13 cellular contexts compared by ENCODE assay signal in the genomic region with DNA sequence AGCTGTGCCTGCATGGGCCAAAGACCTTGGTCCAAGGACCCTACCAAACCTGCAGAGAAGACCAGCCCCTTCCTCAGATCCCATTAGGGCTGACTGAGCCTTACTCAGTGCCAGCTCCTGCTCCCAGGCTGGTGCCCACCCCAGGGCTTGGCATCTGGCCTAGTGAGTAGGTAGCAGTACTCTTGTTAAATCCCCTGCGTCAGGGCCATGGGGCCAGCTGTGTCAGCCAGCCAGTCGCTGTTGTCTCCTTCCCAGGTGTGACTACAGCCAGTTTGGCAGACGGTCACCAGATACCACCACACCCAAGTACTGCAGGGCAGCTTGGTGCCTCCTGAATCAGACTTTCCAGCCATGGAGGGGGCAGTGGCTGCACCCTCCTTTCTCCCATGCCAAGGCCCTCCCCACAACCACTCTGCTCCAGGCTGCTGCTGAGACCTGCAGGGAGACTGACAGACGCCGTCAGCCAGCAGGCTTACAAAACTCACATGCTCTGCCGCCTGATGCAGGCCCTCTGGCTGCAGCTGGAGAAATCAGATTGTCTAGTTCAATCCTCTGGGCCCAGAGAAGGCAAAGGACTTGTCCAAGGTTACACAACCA. TPM values are rescaled to one million over a fixed set of nuclear protein-coding genes. Genes with fewer than 3 reads are reported as not detected.
A peak's percentile ranks its signal among the peaks of the same experiment; 100 is the strongest.
DNase-seq lines count a peak whose midpoint lies in the region; TF ChIP-seq lines count a peak whose summit lies in the region.
"Had no signal": no experiment of that assay in that cellular context is flagged by ENCODE, and none has a peak within 500 bp of the region (broad histone marks: within the 10 kb centered on the region; RNA-seq: fewer than 3 reads in every experiment).

No MANE protein-coding gene starts in this region.

- no peak overlapping the region for H2AFZ ChIP-seq in H9 (ENCODE audit: low read length)

- no peak overlapping the region for H2BK5ac ChIP-seq in H9 (ENCODE audit: insufficient read length, low read length)

- H3K79me1 ChIP-seq in H9 (ENCODE audit: insufficient read depth, low read depth, low read length, poor library complexity, severe bottlenecking): peaks cover 4% of the 10 kb centered on the region

- H3K27me3 ChIP-seq in H9 (ENCODE audit: insufficient read depth, low read length) (no peaks in the 10 kb centered on the region), adipocyte (replicated peaks; ENCODE audit: control insufficient read depth, insufficient read depth, low read length) (no peaks in the 10 kb centered on the region), iPS-15b (ENCODE audit: control insufficient read depth, insufficient read depth, low read length) (no peaks in the 10 kb centered on the region)

- peaks cover 16% of the 10 kb centered on the region for H3K4me1 ChIP-seq in H9 (ENCODE audit: insufficient read depth, low read length)
- H3K4me1 ChIP-seq in adipocyte (ENCODE audit: control insufficient read depth, insufficient read depth, low read length): peaks cover 51% of the 10 kb centered on the region
- H3K4me1 ChIP-seq in iPS-15b (ENCODE audit: control insufficient read depth, insufficient read depth, low read length): peaks cover 31% of the 10 kb centered on the region

- no peak for TF ChIP-seq CTCF in H9 (conservative IDR thresholded peaks at IDR 0.05)

- peaks cover 21 to 49% (median 32%) of the 10 kb centered on the region in 3 experiments for H3K36me3 Mint-ChIP-seq in H9 (ENCODE audit: insufficient read depth in 1 of 3, low read depth in 3 of 3)
- H3K36me3 Mint-ChIP-seq in T-helper 2 cell treated with Interferon-gamma antibody and Interleukin-4, amounts not matched to agents 5 μg/mL and 100 μg/mL, for 36 hours (ENCODE audit: low read depth): no peaks in the 10 kb centered on the region

- H2BK120ac ChIP-seq in H9 (ENCODE audit: low read depth, low read length, poor library complexity, severe bottlenecking): no peak overlapping the region

- peaks cover 54 to 66% of the 10 kb centered on the region in 2 experiments for H3K4me1 Mint-ChIP-seq in H9
- H3K4me1 Mint-ChIP-seq in T-helper 2 cell treated with Interferon-gamma antibody and Interleukin-4, amounts not matched to agents 5 μg/mL and 100 μg/mL, for 36 hours (ENCODE audit: low read depth): peaks cover 3% of the 10 kb centered on the region

- H2BK12ac ChIP-seq in H9 (ENCODE audit: insufficient read length, low read depth, low read length): no peak overlapping the region

- no peak overlapping the region for H3T11ph ChIP-seq in H9 (ENCODE audit: low read length)

- H3K27ac Mint-ChIP-seq in H9: peak overlapping the region in 2 of 3 experiments; percentile 90 to 92; a peak in 4 of 7 replicates
- H3K27ac Mint-ChIP-seq in T-helper 2 cell treated with Interferon-gamma antibody and Interleukin-4, amounts not matched to agents 5 μg/mL and 100 μg/mL, for 36 hours: no peak overlapping the region

- H3K9me3 Mint-ChIP-seq in H9: no peaks in the 10 kb centered on the region; a peak in 1 of 5 replicates
- no peaks in the 10 kb centered on the region for H3K9me3 Mint-ChIP-seq in T-helper 2 cell treated with Interferon-gamma antibody and Interleukin-4, amounts not matched to agents 5 μg/mL and 100 μg/mL, for 36 hours

- H2BK15ac ChIP-seq in H9 (ENCODE audit: low read depth, low read length): no peak overlapping the region

- H3K4ac ChIP-seq in H9 (ENCODE audit: low read depth, low read length): no peak overlapping the region

- H3K23ac ChIP-seq in H9 (ENCODE audit: insufficient read length, low read depth, low read length): no peak overlapping the region

- H4K5ac ChIP-seq in H9 (ENCODE audit: insufficient read length, low read depth, low read length): no peak overlapping the region

- H3K4me3 ChIP-seq in adipocyte (ENCODE audit: low read length) (no peak overlapping the region), iPS-15b (ENCODE audit: low read depth, low read length) (peak overlapping the region; percentile 98), skin epidermis (peak overlapping the region in 4 of 7 experiments; percentile 35 to 59 (median 49))

- no peak overlapping the region for H3K14ac ChIP-seq in H9 (ENCODE audit: insufficient read depth, low read length)

- no CpG with 5 or more reads among the region's 6 CpGs for WGBS in H9 (ENCODE audit: extremely low coverage, insufficient read length, low lambda C conversion rate)

- no peaks in the 10 kb centered on the region for H3K9me3 ChIP-seq in H9 (ENCODE audit: control insufficient read depth, low read depth, low read length)
- H3K9me3 ChIP-seq in adipocyte (ENCODE audit: control insufficient read depth, low read length): no peaks in the 10 kb centered on the region
- no peaks in the 10 kb centered on the region for H3K9me3 ChIP-seq in iPS-15b (ENCODE audit: control insufficient read depth, insufficient read depth, low read length)

- H3K4me2 ChIP-seq in H9 (ENCODE audit: insufficient read depth, insufficient read length, low read length): peak overlapping the region; percentile 96

- no peaks in the 10 kb centered on the region for H3K36me3 ChIP-seq in adipocyte (ENCODE audit: control insufficient read depth, insufficient read depth, low read length, severe bottlenecking)
- peaks cover 32% of the 10 kb centered on the region for H3K36me3 ChIP-seq in iPS-15b (ENCODE audit: control insufficient read depth, insufficient read depth, low read length)

- H3K27ac ChIP-seq in H9 (ENCODE audit: insufficient read length, low read depth, low read length): peak overlapping the region; percentile 39
- peak overlapping the region in 19 of 21 experiments; percentile 15 to 94 (median 78) for H3K27ac ChIP-seq in skin epidermis
- H3K27ac ChIP-seq: HL-60 had no signal

- H3K9ac ChIP-seq in H9 (ENCODE audit: extremely low read depth, insufficient read length, low read length) (no peak overlapping the region), adipocyte (ENCODE audit: low read length) (peak overlapping the region; percentile 2), iPS-15b (ENCODE audit: low read depth, low read length) (peak overlapping the region; percentile 62)

- H3K27me3 Mint-ChIP-seq in H9 (ENCODE audit: low read depth): no peaks in the 10 kb centered on the region; the same call in 1 of the 2 replicates
- peaks cover 29% of the 10 kb centered on the region for H3K27me3 Mint-ChIP-seq in T-helper 2 cell treated with Interferon-gamma antibody and Interleukin-4, amounts not matched to agents 5 μg/mL and 100 μg/mL, for 36 hours (ENCODE audit: low read depth)

- peaks cover 28% of the 10 kb centered on the region for H3K23me2 ChIP-seq in H9 (ENCODE audit: insufficient read length, low read depth, low read length, poor library complexity, severe bottlenecking)

- no peak overlapping the region for H2AK5ac ChIP-seq in H9 (ENCODE audit: insufficient read length, low read length)

- peaks cover 35% of the 10 kb centered on the region for H3K79me2 ChIP-seq in H9 (ENCODE audit: insufficient read depth, low read length)

- H4K20me1 ChIP-seq in H9 (ENCODE audit: control insufficient read depth, insufficient read depth, insufficient read length): no peaks in the 10 kb centered on the region

- DNase-seq in H9 (no peak), adipocyte (ENCODE audit: low read depth) (peak; percentile 13), putamen (ENCODE audit: low spot score) (no peak), germinal center (ENCODE audit: low spot score) (no peak), AML-193 (lab: John Stamatoyannopoulos, UW) (no peak)
- no peak for DNase-seq in T-helper 2 cell treated with Interferon-gamma antibody and Interleukin-4, amounts not matched to agents 5 μg/mL and 100 μg/mL, for 36 hours (ENCODE audit: low spot score)
- DNase-seq: activated T-cell treated with anti-CD3 and anti-CD28 coated beads for 4 hours, dermis blood vessel endothelial cell, kidney glomerular epithelial cell, T-helper 1 cell had no signal

- no peak overlapping the region for H4K91ac ChIP-seq in H9 (ENCODE audit: insufficient read length, low read depth, low read length)

- H3K4me3 Mint-ChIP-seq in H9: peak overlapping the region; percentile 89 to 92
- H3K4me3 Mint-ChIP-seq in T-helper 2 cell treated with Interferon-gamma antibody and Interleukin-4, amounts not matched to agents 5 μg/mL and 100 μg/mL, for 36 hours: no peak overlapping the region

- no peak overlapping the region for H2BK20ac ChIP-seq in H9 (ENCODE audit: low read depth, low read length, poor library complexity, severe bottlenecking)

- H3K56ac ChIP-seq in H9 (ENCODE audit: insufficient read length, low read depth, low read length): no peak overlapping the region

- no peak overlapping the region for H3K18ac ChIP-seq in H9 (ENCODE audit: insufficient read length, low read depth, low read length)

- H4K8ac ChIP-seq in H9 (replicated peaks; ENCODE audit: insufficient read length, low read depth, low read length): no peak overlapping the region

RNA-seq across cellular contexts. Expression of gene TENT5B, which starts 3.0 kb away (rescaled TPM):
- total RNA-seq in H9 (2021): 124 and 126 TPM in 2 replicates

RNA-seq across cellular contexts. Expression of gene TRNP1, which starts 16.2 kb away (rescaled TPM):
- total RNA-seq in H9 (2021): 38.4 and 39.0 TPM in 2 replicates

RNA-seq across cellular contexts. Expression of gene KDF1, which starts 49.4 kb away (rescaled TPM):
- total RNA-seq in H9 (2021): 17.6 and 19.5 TPM in 2 replicates
- total RNA-seq: dermis blood vessel endothelial cell had no signal
